Comparison of ENCODE assay signal across 33 cellular contexts in the genomic region with DNA sequence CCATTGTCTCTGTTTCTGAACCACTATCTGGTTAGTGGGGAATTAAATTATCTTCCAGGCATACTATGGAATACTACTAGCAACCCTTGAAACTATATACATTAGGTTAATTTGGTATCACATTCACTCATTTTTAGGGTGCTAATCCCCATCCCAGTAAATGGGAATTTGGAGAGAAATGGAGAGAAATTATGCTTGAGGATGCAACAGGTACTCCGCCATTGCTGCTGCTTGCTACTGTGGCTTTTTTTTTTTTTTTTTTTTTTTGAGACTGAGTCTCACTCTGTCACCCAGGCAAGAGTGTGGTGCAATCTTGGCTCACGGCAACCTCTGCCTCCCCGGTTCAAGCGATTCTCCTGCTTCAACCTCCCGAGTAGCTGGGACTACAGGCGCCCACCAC.
"Had no signal": no experiment of that assay in that cellular context is flagged by ENCODE, and none has a peak within 500 bp of the region (broad histone marks: within the 10 kb centered on the region; RNA-seq: fewer than 3 reads in every experiment).

No MANE protein-coding gene starts in this region.

- H3K4me3 Mint-ChIP-seq: activated CD4-positive, alpha-beta memory T cell treated with anti-CD3 and anti-CD28 coated beads, Interleukin-2, amount 10 ng/mL, durations not matched to agents 7 days and 5 days; activated CD4-positive, alpha-beta T cell treated with anti-CD3 and anti-CD28 coated beads for 36 hours; activated CD4-positive, alpha-beta T cell treated with anti-CD3 and anti-CD28 coated beads, Interleukin-2, amount 10 ng/mL, durations not matched to agents 7 days and 5 days; activated CD8-positive, alpha-beta memory T cell treated with anti-CD3 and anti-CD28 coated beads, Interleukin-2, amount 10 ng/mL, durations not matched to agents 7 days and 5 days; activated CD8-positive, alpha-beta T cell treated with anti-CD3 and anti-CD28 coated beads, Interleukin-2, amount 10 ng/mL, durations not matched to agents 7 days and 5 days; activated naive CD4-positive, alpha-beta T cell treated with anti-CD3 and anti-CD28 coated beads, Interleukin-2, amount 10 ng/mL, durations not matched to agents 7 days and 5 days; activated naive CD4-positive, alpha-beta T cell treated with anti-CD3 and anti-CD28 coated beads, Interleukin-2, amount 50 U/mL, for 24 hours; activated naive CD8-positive, alpha-beta T cell; activated naive CD8-positive, alpha-beta T cell treated with anti-CD3 and anti-CD28 coated beads, Interleukin-2, amount 10 ng/mL, durations not matched to agents 7 days and 5 days; activated naive CD8-positive, alpha-beta T cell treated with anti-CD3 and anti-CD28 coated beads, Interleukin-2, amount 50 U/mL, for 24 hours; activated T-cell treated with anti-CD3 and anti-CD28 coated beads, Interleukin-2, amount 50 U/mL, for 24 hours; brain; central memory CD8-positive, alpha-beta T cell; T-helper 2 cell treated with Interferon-gamma antibody and Interleukin-4, amounts not matched to agents 5 μg/mL and 100 μg/mL, for 36 hours had no signal

- H3K27me3 ChIP-seq: ascending aorta had no signal

- H3K9me3 ChIP-seq: ascending aorta had no signal

- H3K27ac ChIP-seq: ascending aorta, cardiac muscle cell, VCaP had no signal

- H3K4me1 ChIP-seq: ascending aorta had no signal

- H3K4me1 Mint-ChIP-seq: activated CD4-positive, alpha-beta T cell treated with anti-CD3 and anti-CD28 coated beads for 36 hours; activated CD4-positive, alpha-beta T cell treated with anti-CD3 and anti-CD28 coated beads, Interleukin-2, amount 10 ng/mL, durations not matched to agents 7 days and 5 days; activated naive CD4-positive, alpha-beta T cell treated with anti-CD3 and anti-CD28 coated beads, Interleukin-2, amount 10 ng/mL, durations not matched to agents 7 days and 5 days; activated naive CD4-positive, alpha-beta T cell treated with anti-CD3 and anti-CD28 coated beads, Interleukin-2, amount 50 U/mL, for 24 hours; activated naive CD8-positive, alpha-beta T cell treated with anti-CD3 and anti-CD28 coated beads, Interleukin-2, amount 10 ng/mL, durations not matched to agents 7 days and 5 days; activated naive CD8-positive, alpha-beta T cell treated with anti-CD3 and anti-CD28 coated beads, Interleukin-2, amount 50 U/mL, for 24 hours had no signal

- H3K27ac Mint-ChIP-seq: activated CD4-positive, alpha-beta memory T cell treated with anti-CD3 and anti-CD28 coated beads, Interleukin-2, amount 10 ng/mL, durations not matched to agents 7 days and 5 days; activated CD4-positive, alpha-beta T cell treated with anti-CD3 and anti-CD28 coated beads for 36 hours; activated CD4-positive, alpha-beta T cell treated with anti-CD3 and anti-CD28 coated beads, Interleukin-2, amount 10 ng/mL, durations not matched to agents 7 days and 5 days; activated CD8-positive, alpha-beta memory T cell treated with anti-CD3 and anti-CD28 coated beads, Interleukin-2, amount 10 ng/mL, durations not matched to agents 7 days and 5 days; activated CD8-positive, alpha-beta T cell treated with anti-CD3 and anti-CD28 coated beads, Interleukin-2, amount 10 ng/mL, durations not matched to agents 7 days and 5 days; activated naive CD4-positive, alpha-beta T cell treated with anti-CD3 and anti-CD28 coated beads, Interleukin-2, amount 10 ng/mL, durations not matched to agents 7 days and 5 days; activated naive CD4-positive, alpha-beta T cell treated with anti-CD3 and anti-CD28 coated beads, Interleukin-2, amount 50 U/mL, for 24 hours; activated naive CD8-positive, alpha-beta T cell; activated naive CD8-positive, alpha-beta T cell treated with anti-CD3 and anti-CD28 coated beads, Interleukin-2, amount 10 ng/mL, durations not matched to agents 7 days and 5 days; activated naive CD8-positive, alpha-beta T cell treated with anti-CD3 and anti-CD28 coated beads, Interleukin-2, amount 50 U/mL, for 24 hours; activated T-cell treated with anti-CD3 and anti-CD28 coated beads, Interleukin-2, amount 50 U/mL, for 24 hours; activated T-helper 2 cell treated with anti-CD3 and anti-CD28 coated beads, Interferon-gamma antibody, Interleukin-2, Interleukin-4, amounts not matched to agents 10 μg/mL and 5 μg/mL and 100 μg/mL, durations not matched to agents 14 hours and 24 hours and 36 hours; brain; T-helper 2 cell treated with Interferon-gamma antibody and Interleukin-4, amounts not matched to agents 5 μg/mL and 100 μg/mL, for 36 hours had no signal

- H3K9me3 Mint-ChIP-seq: activated CD4-positive, alpha-beta memory T cell treated with anti-CD3 and anti-CD28 coated beads, Interleukin-2, amount 10 ng/mL, durations not matched to agents 7 days and 5 days; activated CD4-positive, alpha-beta T cell treated with anti-CD3 and anti-CD28 coated beads, Interleukin-2, amount 10 ng/mL, durations not matched to agents 7 days and 5 days; activated naive CD4-positive, alpha-beta T cell treated with anti-CD3 and anti-CD28 coated beads, Interleukin-2, amount 10 ng/mL, durations not matched to agents 7 days and 5 days; activated naive CD4-positive, alpha-beta T cell treated with anti-CD3 and anti-CD28 coated beads, Interleukin-2, amount 50 U/mL, for 24 hours; activated naive CD8-positive, alpha-beta T cell treated with anti-CD3 and anti-CD28 coated beads, Interleukin-2, amount 10 ng/mL, durations not matched to agents 7 days and 5 days; activated naive CD8-positive, alpha-beta T cell treated with anti-CD3 and anti-CD28 coated beads, Interleukin-2, amount 50 U/mL, for 24 hours; activated T-cell treated with anti-CD3 and anti-CD28 coated beads, Interleukin-2, amount 50 U/mL, for 24 hours; activated T-helper 2 cell treated with anti-CD3 and anti-CD28 coated beads, Interferon-gamma antibody, Interleukin-2, Interleukin-4, amounts not matched to agents 10 μg/mL and 5 μg/mL and 100 μg/mL, durations not matched to agents 14 hours and 24 hours and 36 hours; central memory CD8-positive, alpha-beta T cell; T-helper 2 cell treated with Interferon-gamma antibody and Interleukin-4, amounts not matched to agents 5 μg/mL and 100 μg/mL, for 36 hours had no signal

- H3K36me3 ChIP-seq: ascending aorta, cardiac muscle cell had no signal

- H3K36me3 Mint-ChIP-seq: activated CD8-positive, alpha-beta memory T cell treated with anti-CD3 and anti-CD28 coated beads, Interleukin-2, amount 10 ng/mL, durations not matched to agents 7 days and 5 days; activated naive CD4-positive, alpha-beta T cell treated with anti-CD3 and anti-CD28 coated beads, Interleukin-2, amount 10 ng/mL, durations not matched to agents 7 days and 5 days; activated naive CD4-positive, alpha-beta T cell treated with anti-CD3 and anti-CD28 coated beads, Interleukin-2, amount 50 U/mL, for 24 hours; activated naive CD8-positive, alpha-beta T cell treated with anti-CD3 and anti-CD28 coated beads, Interleukin-2, amount 10 ng/mL, durations not matched to agents 7 days and 5 days had no signal

- H3K4me3 ChIP-seq: ascending aorta, cardiac muscle cell had no signal

- DNase-seq: activated CD4-positive, alpha-beta memory T cell treated with anti-CD3 and anti-CD28 coated beads, Interleukin-2, amount 10 ng/mL, durations not matched to agents 7 days and 5 days; activated CD4-positive, alpha-beta T cell treated with anti-CD3 and anti-CD28 coated beads for 1 hour; activated CD4-positive, alpha-beta T cell treated with anti-CD3 and anti-CD28 coated beads for 48 hours; activated CD4-positive, alpha-beta T cell treated with anti-CD3 and anti-CD28 coated beads, Interleukin-2, amount 10 ng/mL, durations not matched to agents 7 days and 5 days; activated CD4-positive, CD25-positive, alpha-beta regulatory T cell; activated CD8-positive, alpha-beta memory T cell treated with anti-CD3 and anti-CD28 coated beads, Interleukin-2, amount 50 U/mL, for 48 hours; activated CD8-positive, alpha-beta T cell treated with anti-CD3 and anti-CD28 coated beads, Interleukin-2, amount 10 ng/mL, durations not matched to agents 7 days and 5 days; activated effector memory CD4-positive, alpha-beta T cell treated with Interleukin-2 at 50 U/mL for 16 hours; activated gamma-delta T cell; activated naive CD4-positive, alpha-beta T cell treated with anti-CD3 and anti-CD28 coated beads, Interleukin-2, amount 10 ng/mL, durations not matched to agents 7 days and 5 days; activated naive CD4-positive, alpha-beta T cell treated with Interleukin-2 at 50 U/mL for 16 hours; activated naive CD8-positive, alpha-beta T cell treated with anti-CD3 and anti-CD28 coated beads, Interleukin-2, amount 10 ng/mL, durations not matched to agents 7 days and 5 days; activated T-cell treated with anti-CD3 and anti-CD28 coated beads, Interleukin-2, amount 50 U/mL, for 24 hours; activated T-cell treated with anti-CD3 and anti-CD28 coated beads, Interleukin-2, amount 50 U/mL, for 48 hours; amygdala; anterior cingulate cortex; caudate nucleus; cerebellar nuclear complex; T-helper 2 cell; T-helper 9 cell had no signal

- ATAC-seq: activated CD4-positive, alpha-beta T cell treated with anti-CD3 and anti-CD28 coated beads for 36 hours; activated CD4-positive, CD25-positive, alpha-beta regulatory T cell treated with anti-CD3 and anti-CD28 coated beads, Interleukin-2, amount 50 U/mL, for 24 hours; activated CD8-positive, alpha-beta memory T cell treated with anti-CD3 and anti-CD28 coated beads, Interleukin-2, amount 10 ng/mL, durations not matched to agents 7 days and 5 days; activated CD8-positive, alpha-beta T cell treated with anti-CD3 and anti-CD28 coated beads, Interleukin-2, amount 10 ng/mL, durations not matched to agents 7 days and 5 days had no signal
